Comparison of ENCODE assay signal across 2 cellular contexts in genomic region chr17:63816123-63816522, GRCh38.
TF ChIP-seq lines count a peak whose summit lies in the region.

No MANE protein-coding gene starts in this region.

TF ChIP-seq in HepG2, 621 proteins besides CTCF, POLR2A, EP300 and RAD21:
- no peak for TF ChIP-seq XBP1 (CRISPR knock-in tag; IDR thresholded peaks at IDR 0.05)
- no peak for TF ChIP-seq HMGA1 (CRISPR knock-in tag; conservative IDR thresholded peaks at IDR 0.05)
- TF ChIP-seq MAFF (IDR thresholded peaks at IDR 0.05; ENCODE audit: low read depth, low read length), result peak; percentile 64
- TF ChIP-seq SMAD3 (CRISPR knock-in tag; IDR thresholded peaks at IDR 0.05), result no peak
- TF ChIP-seq MAFK (conservative IDR thresholded peaks at IDR 0.05 in 1 of 2, IDR thresholded peaks at IDR 0.05 in 1 of 2; ENCODE audit: low read length in 2 of 2), result peak; percentile 65 to 69; a peak in 3 of 4 replicates

TF ChIP-seq in IMR-90, 13 proteins besides CTCF, POLR2A, EP300 and RAD21:
- TF ChIP-seq RFX5 (IDR thresholded peaks at IDR 0.05; ENCODE audit: low read depth, low read length) (no peak), ELK1 (IDR thresholded peaks at IDR 0.05; ENCODE audit: borderline replicate concordance, low read depth, low read length) (no peak), CHD1 (IDR thresholded peaks at IDR 0.05; ENCODE audit: low read depth, low read length) (no peak), MAFK (IDR thresholded peaks at IDR 0.05; ENCODE audit: low read depth, low read length) (peak; percentile 30; the same call in 1 of the 2 replicates), FOS (IDR thresholded peaks at IDR 0.05; ENCODE audit: low read depth, low read length) (no peak), NFE2L2 (IDR thresholded peaks at IDR 0.05; ENCODE audit: low read depth, low read length) (no peak), RCOR1 (IDR thresholded peaks at IDR 0.05; ENCODE audit: insufficient replicate concordance, low read length) (no peak), BHLHE40 (IDR thresholded peaks at IDR 0.05; ENCODE audit: low read depth, low read length) (no peak)
TF ChIP-seq in IMR-90: peak in this region for 1.
